In the genomic region with DNA sequence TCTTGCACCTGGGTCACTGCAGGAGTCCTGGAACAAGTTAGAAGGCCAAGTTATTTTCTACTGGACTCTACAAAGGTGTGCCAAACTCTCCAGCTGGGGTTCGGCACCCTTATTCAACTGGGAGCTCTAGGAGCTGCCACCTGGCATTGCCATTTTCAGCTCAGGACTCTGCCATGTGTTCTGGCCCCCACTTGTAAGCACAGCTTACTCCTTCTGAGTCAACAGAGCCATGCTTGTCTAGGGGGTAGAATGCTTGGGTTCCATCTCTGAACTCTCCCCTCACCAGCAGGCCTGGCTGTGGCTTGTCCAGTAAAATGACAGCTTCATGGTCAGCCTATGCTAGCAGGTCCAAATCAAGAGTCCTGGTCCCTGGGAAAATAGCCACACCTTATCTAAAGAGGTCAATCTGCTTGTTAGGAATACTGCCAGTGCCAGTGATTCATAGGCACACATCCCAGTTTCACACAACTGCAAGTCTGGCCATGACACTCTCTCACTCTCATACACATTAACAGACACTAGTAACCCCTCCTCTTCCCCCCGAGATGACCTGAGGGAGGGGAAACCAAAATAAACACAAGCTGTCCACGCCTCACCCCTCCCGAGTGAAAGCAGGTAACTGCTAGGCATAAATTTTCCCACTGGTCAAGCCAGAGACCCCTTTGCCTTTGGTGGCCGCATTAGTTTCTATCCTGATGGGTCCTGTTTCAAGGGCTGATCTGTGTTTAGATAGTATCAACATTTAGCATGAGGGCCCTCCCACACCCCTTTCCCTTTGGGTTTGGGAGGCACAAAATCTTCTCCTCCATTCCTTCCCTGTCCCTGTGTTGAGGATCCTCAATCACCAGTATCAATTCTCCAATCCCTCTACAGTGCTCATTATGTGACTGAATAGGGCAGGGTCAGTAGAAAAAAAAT, we compare ENCODE assay signal across 1 cellular context.
TF ChIP-seq lines count a peak whose summit lies in the region.

No MANE protein-coding gene starts in this region.

TF ChIP-seq in HepG2, 621 proteins besides CTCF, POLR2A, EP300 and RAD21 (continued from another document and continues in another):
- no peak for TF ChIP-seq BCLAF1 (IDR thresholded peaks at IDR 0.05)
- TF ChIP-seq, protein P1, sequence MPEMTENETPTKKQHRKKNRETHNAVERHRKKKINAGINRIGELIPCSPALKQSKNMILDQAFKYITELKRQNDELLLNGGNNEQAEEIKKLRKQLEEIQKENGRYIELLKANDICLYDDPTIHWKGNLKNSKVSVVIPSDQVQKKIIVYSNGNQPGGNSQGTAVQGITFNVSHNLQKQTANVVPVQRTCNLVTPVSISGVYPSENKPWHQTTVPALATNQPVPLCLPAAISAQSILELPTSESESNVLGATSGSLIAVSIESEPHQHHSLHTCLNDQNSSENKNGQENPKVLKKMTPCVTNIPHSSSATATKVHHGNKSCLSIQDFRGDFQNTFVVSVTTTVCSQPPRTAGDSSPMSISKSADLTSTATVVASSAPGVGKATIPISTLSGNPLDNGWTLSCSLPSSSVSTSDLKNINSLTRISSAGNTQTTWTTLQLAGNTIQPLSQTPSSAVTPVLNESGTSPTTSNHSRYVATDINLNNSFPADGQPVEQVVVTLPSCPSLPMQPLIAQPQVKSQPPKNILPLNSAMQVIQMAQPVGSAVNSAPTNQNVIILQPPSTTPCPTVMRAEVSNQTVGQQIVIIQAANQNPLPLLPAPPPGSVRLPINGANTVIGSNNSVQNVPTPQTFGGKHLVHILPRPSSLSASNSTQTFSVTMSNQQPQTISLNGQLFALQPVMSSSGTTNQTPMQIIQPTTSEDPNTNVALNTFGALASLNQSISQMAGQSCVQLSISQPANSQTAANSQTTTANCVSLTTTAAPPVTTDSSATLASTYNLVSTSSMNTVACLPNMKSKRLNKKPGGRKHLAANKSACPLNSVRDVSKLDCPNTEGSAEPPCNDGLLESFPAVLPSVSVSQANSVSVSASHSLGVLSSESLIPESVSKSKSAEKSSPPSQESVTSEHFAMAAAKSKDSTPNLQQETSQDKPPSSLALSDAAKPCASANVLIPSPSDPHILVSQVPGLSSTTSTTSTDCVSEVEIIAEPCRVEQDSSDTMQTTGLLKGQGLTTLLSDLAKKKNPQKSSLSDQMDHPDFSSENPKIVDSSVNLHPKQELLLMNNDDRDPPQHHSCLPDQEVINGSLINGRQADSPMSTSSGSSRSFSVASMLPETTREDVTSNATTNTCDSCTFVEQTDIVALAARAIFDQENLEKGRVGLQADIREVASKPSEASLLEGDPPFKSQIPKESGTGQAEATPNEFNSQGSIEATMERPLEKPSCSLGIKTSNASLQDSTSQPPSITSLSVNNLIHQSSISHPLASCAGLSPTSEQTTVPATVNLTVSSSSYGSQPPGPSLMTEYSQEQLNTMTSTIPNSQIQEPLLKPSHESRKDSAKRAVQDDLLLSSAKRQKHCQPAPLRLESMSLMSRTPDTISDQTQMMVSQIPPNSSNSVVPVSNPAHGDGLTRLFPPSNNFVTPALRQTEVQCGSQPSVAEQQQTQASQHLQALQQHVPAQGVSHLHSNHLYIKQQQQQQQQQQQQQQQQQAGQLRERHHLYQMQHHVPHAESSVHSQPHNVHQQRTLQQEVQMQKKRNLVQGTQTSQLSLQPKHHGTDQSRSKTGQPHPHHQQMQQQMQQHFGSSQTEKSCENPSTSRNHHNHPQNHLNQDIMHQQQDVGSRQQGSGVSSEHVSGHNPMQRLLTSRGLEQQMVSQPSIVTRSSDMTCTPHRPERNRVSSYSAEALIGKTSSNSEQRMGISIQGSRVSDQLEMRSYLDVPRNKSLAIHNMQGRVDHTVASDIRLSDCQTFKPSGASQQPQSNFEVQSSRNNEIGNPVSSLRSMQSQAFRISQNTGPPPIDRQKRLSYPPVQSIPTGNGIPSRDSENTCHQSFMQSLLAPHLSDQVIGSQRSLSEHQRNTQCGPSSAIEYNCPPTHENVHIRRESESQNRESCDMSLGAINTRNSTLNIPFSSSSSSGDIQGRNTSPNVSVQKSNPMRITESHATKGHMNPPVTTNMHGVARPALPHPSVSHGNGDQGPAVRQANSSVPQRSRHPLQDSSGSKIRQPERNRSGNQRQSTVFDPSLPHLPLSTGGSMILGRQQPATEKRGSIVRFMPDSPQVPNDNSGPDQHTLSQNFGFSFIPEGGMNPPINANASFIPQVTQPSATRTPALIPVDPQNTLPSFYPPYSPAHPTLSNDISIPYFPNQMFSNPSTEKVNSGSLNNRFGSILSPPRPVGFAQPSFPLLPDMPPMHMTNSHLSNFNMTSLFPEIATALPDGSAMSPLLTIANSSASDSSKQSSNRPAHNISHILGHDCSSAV (CRISPR knock-in tag; IDR thresholded peaks at IDR 0.05; ENCODE audit: borderline replicate concordance) = no peak
- 0 out of 2 replicates have a peak, but pooled peaks have one; percentile 86 for TF ChIP-seq ZNF101 (CRISPR knock-in tag; IDR thresholded peaks at IDR 0.05; ENCODE audit: borderline replicate concordance, low read depth)
- peak; percentile 19; the same call in 1 of the 2 replicates for TF ChIP-seq ZNF281 (CRISPR knock-in tag; IDR thresholded peaks at IDR 0.05; ENCODE audit: borderline replicate concordance)
- no peak for TF ChIP-seq ADNP (CRISPR knock-in tag; IDR thresholded peaks at IDR 0.05)
- TF ChIP-seq, protein P2, sequence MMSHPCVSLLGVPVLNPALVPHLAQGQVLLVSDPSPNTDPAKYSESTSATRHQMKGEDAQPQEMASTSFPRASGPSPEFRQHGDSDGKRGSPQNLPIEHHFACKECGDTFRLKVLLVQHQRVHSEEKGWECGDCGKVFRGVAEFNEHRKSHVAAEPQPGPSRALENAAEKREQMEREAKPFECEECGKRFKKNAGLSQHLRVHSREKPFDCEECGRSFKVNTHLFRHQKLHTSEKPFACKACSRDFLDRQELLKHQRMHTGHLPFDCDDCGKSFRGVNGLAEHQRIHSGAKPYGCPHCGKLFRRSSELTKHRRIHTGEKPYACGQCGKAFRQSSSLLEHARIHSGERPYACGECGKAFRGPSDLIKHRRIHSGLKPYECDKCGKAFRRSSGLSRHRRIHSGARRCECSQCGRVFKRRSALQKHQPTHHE (CRISPR knock-in tag; IDR thresholded peaks at IDR 0.05; ENCODE audit: borderline replicate concordance) = no peak
- TF ChIP-seq, protein P3, sequence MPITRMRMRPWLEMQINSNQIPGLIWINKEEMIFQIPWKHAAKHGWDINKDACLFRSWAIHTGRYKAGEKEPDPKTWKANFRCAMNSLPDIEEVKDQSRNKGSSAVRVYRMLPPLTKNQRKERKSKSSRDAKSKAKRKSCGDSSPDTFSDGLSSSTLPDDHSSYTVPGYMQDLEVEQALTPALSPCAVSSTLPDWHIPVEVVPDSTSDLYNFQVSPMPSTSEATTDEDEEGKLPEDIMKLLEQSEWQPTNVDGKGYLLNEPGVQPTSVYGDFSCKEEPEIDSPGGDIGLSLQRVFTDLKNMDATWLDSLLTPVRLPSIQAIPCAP (CRISPR knock-in tag; IDR thresholded peaks at IDR 0.05; ENCODE audit: low read depth) = no peak
- TF ChIP-seq ZNF362 (CRISPR knock-in tag; IDR thresholded peaks at IDR 0.05; ENCODE audit: borderline replicate concordance) = peak; percentile 69; the same call in 1 of the 2 replicates
- TF ChIP-seq NFRKB (IDR thresholded peaks at IDR 0.05) = no peak
- no peak for TF ChIP-seq ZC3H13 (CRISPR knock-in tag; IDR thresholded peaks at IDR 0.05)
- TF ChIP-seq ZNF678 (CRISPR knock-in tag; IDR thresholded peaks at IDR 0.05) = no peak
- peak; percentile 67 for TF ChIP-seq ONECUT2 (CRISPR knock-in tag; IDR thresholded peaks at IDR 0.05)
- TF ChIP-seq U2AF1 (optimal IDR thresholded peaks at IDR 0.05; ENCODE audit: low read depth, low read length) = no peak
- TF ChIP-seq, protein P4, sequence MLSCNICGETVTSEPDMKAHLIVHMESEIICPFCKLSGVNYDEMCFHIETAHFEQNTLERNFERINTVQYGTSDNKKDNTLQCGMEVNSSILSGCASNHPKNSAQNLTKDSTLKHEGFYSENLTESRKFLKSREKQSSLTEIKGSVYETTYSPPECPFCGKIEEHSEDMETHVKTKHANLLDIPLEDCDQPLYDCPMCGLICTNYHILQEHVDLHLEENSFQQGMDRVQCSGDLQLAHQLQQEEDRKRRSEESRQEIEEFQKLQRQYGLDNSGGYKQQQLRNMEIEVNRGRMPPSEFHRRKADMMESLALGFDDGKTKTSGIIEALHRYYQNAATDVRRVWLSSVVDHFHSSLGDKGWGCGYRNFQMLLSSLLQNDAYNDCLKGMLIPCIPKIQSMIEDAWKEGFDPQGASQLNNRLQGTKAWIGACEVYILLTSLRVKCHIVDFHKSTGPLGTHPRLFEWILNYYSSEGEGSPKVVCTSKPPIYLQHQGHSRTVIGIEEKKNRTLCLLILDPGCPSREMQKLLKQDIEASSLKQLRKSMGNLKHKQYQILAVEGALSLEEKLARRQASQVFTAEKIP (CRISPR knock-in tag; IDR thresholded peaks at IDR 0.05; ENCODE audit: borderline replicate concordance) = no peak; the same call in 1 of the 2 replicates
- TF ChIP-seq SMAD9 (CRISPR knock-in tag; IDR thresholded peaks at IDR 0.05) = no peak
- TF ChIP-seq NPAS2 (CRISPR knock-in tag; IDR thresholded peaks at IDR 0.05; ENCODE audit: borderline replicate concordance) = no peak
- TF ChIP-seq ZFYVE20 (CRISPR knock-in tag; IDR thresholded peaks at IDR 0.05; ENCODE audit: borderline replicate concordance, low read depth) = no peak
- TF ChIP-seq NR2C2 (CRISPR knock-in tag; IDR thresholded peaks at IDR 0.05; ENCODE audit: borderline replicate concordance) = peak; percentile 81; the same call in 1 of the 2 replicates
- no peak for TF ChIP-seq ZNF510 (CRISPR knock-in tag; IDR thresholded peaks at IDR 0.05; ENCODE audit: low read depth)
- peak; percentile 92 for TF ChIP-seq CAMTA2 (CRISPR knock-in tag; IDR thresholded peaks at IDR 0.05; ENCODE audit: borderline replicate concordance)
- TF ChIP-seq SKIL (CRISPR knock-in tag; IDR thresholded peaks at IDR 0.05; ENCODE audit: borderline replicate concordance) = peak; percentile 62; the same call in 1 of the 2 replicates
- TF ChIP-seq HHEX (CRISPR knock-in tag; IDR thresholded peaks at IDR 0.05) = peak; percentile 65; the same call in 1 of the 2 replicates
- no peak for TF ChIP-seq ZNF441 (CRISPR knock-in tag; IDR thresholded peaks at IDR 0.05; ENCODE audit: borderline replicate concordance)
- TF ChIP-seq, protein P5, sequence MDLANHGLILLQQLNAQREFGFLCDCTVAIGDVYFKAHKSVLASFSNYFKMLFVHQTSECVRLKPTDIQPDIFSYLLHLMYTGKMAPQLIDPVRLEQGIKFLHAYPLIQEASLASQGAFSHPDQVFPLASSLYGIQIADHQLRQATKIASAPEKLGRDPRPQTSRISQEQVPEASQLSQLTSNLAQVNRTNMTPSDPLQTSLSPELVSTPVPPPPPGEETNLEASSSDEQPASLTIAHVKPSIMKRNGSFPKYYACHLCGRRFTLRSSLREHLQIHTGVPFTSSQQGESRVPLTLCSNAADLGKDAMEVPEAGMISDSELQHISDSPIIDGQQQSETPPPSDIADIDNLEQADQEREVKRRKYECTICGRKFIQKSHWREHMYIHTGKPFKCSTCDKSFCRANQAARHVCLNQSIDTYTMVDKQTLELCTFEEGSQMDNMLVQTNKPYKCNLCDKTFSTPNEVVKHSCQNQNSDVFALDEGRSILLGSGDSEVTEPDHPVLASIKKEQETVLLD (CRISPR knock-in tag; IDR thresholded peaks at IDR 0.05; ENCODE audit: low read depth) = no peak
